Comparison of ENCODE assay signal across 1 cellular context in genomic region chr1:202599669-202600431, GRCh38.
TF ChIP-seq lines count a peak whose summit lies in the region.

No MANE protein-coding gene starts in this region.

TF ChIP-seq in K562, 482 proteins besides CTCF, POLR2A, EP300 and RAD21 (continued from another document):
- TF ChIP-seq CTCFL (IDR thresholded peaks at IDR 0.05; ENCODE audit: borderline replicate concordance, insufficient read depth, low read depth, low read length, poor library complexity, severe bottlenecking) (no peak), ZKSCAN1 (IDR thresholded peaks at IDR 0.05; ENCODE audit: low read depth, low read length) (no peak), CREM (IDR thresholded peaks at IDR 0.05; ENCODE audit: low read depth) (peak; percentile 79), ZKSCAN3 (CRISPR knock-in tag; IDR thresholded peaks at IDR 0.05) (no peak), DEAF1 (CRISPR knock-in tag; IDR thresholded peaks at IDR 0.05) (peak; percentile 63), TFE3 (CRISPR knock-in tag; IDR thresholded peaks at IDR 0.05) (no peak), FOS (IDR thresholded peaks at IDR 0.05; ENCODE audit: extremely low read depth, insufficient read length) (no peak), PYGO2 (tag; IDR thresholded peaks at IDR 0.05) (no peak), EGR1 (conservative IDR thresholded peaks at IDR 0.05) (peak; percentile 87), RNF2 (IDR thresholded peaks at IDR 0.05) (no peak), XRCC5 (IDR thresholded peaks at IDR 0.05; ENCODE audit: low read depth, low read length) (peak; percentile 78; the same call in 1 of the 2 replicates), DPF2 (IDR thresholded peaks at IDR 0.05) (no peak), CBX2 (IDR thresholded peaks at IDR 0.05; ENCODE audit: insufficient read depth, low read length, poor library complexity, severe bottlenecking) (no peak), DDX20 (tag; IDR thresholded peaks at IDR 0.05; ENCODE audit: low read depth) (no peak), USF2 (CRISPR knock-in tag; IDR thresholded peaks at IDR 0.05) (no peak), BRD4 (IDR thresholded peaks at IDR 0.05) (no peak), COPS2 (conservative IDR thresholded peaks at IDR 0.05) (no peak), ZNF274 (IDR thresholded peaks at IDR 0.05; ENCODE audit: borderline replicate concordance, low read depth, low read length) (no peak), HMBOX1 (IDR thresholded peaks at IDR 0.05) (no peak), ZNF695 (CRISPR knock-in tag; IDR thresholded peaks at IDR 0.05) (no peak), KDM2B (CRISPR knock-in tag; IDR thresholded peaks at IDR 0.05) (no peak), ASH1L (IDR thresholded peaks at IDR 0.05; ENCODE audit: borderline replicate concordance, low read depth, partially characterized antibody) (no peak), CLOCK (CRISPR knock-in tag; IDR thresholded peaks at IDR 0.05; ENCODE audit: borderline replicate concordance) (no peak), ARID2 (IDR thresholded peaks at IDR 0.05) (0 out of 2 replicates have a peak, but pooled peaks have one; percentile 23), BRCA1 (IDR thresholded peaks at IDR 0.05) (no peak), BRCA1 (CRISPR knock-in tag; IDR thresholded peaks at IDR 0.05) (no peak), ZNF431 (CRISPR knock-in tag; IDR thresholded peaks at IDR 0.05) (no peak), RCOR1 (IDR thresholded peaks at IDR 0.05; ENCODE audit: borderline replicate concordance in 1 of 2, low read depth in 2 of 2, low read length in 2 of 2) (peak in 1 of 2 experiments; percentile 50; a peak in 1 of 4 replicates), CHCHD3 (CRISPR knock-in tag; IDR thresholded peaks at IDR 0.05) (no peak), KDM1A (IDR thresholded peaks at IDR 0.05) (no peak), TBL1XR1 (IDR thresholded peaks at IDR 0.05; ENCODE audit: low read length in 2 of 2) (0 out of 4 replicates have a peak, but pooled peaks of 1 of the 2 experiments have one; percentile 24), MAX (CRISPR knock-in tag; IDR thresholded peaks at IDR 0.05) (no peak), PPARD (CRISPR knock-in tag; IDR thresholded peaks at IDR 0.05) (no peak), RB1 (IDR thresholded peaks at IDR 0.05; ENCODE audit: low read depth) (peak; percentile 68; the same call in 1 of the 2 replicates), ELK3 (CRISPR knock-in tag; IDR thresholded peaks at IDR 0.05) (no peak), EHMT2 (IDR thresholded peaks at IDR 0.05) (no peak), PKNOX1 (IDR thresholded peaks at IDR 0.05) (peak; percentile 73), MLX (CRISPR knock-in tag; conservative IDR thresholded peaks at IDR 0.05) (no peak), BRD9 (IDR thresholded peaks at IDR 0.05; ENCODE audit: low read depth, partially characterized antibody) (no peak), RREB1 (CRISPR knock-in tag; IDR thresholded peaks at IDR 0.05) (no peak), MEF2D (tag; conservative IDR thresholded peaks at IDR 0.05; ENCODE audit: low read depth) (no peak), YY1 (IDR thresholded peaks at IDR 0.05; ENCODE audit: borderline replicate concordance in 1 of 3, control insufficient read depth in 1 of 3, extremely low read depth in 1 of 3, insufficient read depth in 3 of 3, insufficient read length in 1 of 3, insufficient replicate concordance in 2 of 3, low read depth in 1 of 3, low read length in 2 of 3) (peak in 1 of 3 experiments; percentile 15), ZNF140 (CRISPR knock-in tag; IDR thresholded peaks at IDR 0.05) (no peak), STAG1 (CRISPR knock-in tag; IDR thresholded peaks at IDR 0.05; ENCODE audit: borderline replicate concordance) (peak; percentile 90), NFIC (IDR thresholded peaks at IDR 0.05) (no peak), ZC3H8 (IDR thresholded peaks at IDR 0.05) (no peak), PHF21A (IDR thresholded peaks at IDR 0.05; ENCODE audit: borderline replicate concordance, low read depth) (no peak), NFXL1 (CRISPR knock-in tag; IDR thresholded peaks at IDR 0.05) (no peak)
TF ChIP-seq in K562: peak in this region for 14.
